In the genomic region with DNA sequence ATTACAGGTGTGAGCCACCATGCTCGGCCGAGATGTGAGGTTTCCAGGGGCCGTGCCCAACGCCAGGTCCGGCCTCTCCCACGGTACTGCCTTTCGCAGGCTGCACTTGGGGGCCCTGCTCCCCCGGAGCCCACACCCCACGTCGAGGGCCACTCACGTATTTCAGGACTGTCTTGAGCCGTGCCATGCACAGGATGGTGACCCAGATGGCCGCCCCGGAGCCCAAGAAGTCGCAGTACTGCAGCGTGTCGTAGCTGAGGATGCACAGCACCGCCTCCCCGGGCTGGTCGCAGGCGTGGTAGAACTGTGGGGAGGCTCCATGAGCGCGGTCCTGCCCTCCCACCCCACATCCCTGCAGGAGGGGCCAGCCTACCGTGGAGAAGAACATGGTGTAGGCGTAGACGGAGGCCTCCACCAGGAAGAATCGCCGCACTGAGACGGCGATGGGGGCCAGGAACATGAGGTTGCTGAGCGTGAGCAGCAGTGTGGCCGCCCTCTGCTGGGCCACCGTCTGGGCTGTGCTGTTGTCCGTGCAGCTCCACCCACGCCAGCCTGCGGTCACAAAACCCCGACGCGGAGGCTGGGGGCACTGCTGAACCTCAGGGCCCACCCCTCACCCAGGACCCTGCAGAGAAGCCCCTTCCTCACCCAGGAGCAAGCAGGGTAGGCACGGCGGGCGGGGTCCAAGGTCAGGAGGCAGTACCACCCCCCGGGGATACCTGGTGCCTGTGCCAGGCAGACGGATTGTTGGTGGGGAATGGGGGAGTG, we compare ENCODE assay signal across 24 cellular contexts. TPM values are rescaled to one million over a fixed set of nuclear protein-coding genes. Genes with fewer than 3 reads are reported as not detected.
A peak's percentile ranks its signal among the peaks of the same experiment; 100 is the strongest.
DNase-seq lines count a peak whose midpoint lies in the region; ATAC-seq lines count a peak whose summit lies in the region.
"Had no signal": no experiment of that assay in that cellular context is flagged by ENCODE, and none has a peak within 500 bp of the region (broad histone marks: within the 10 kb centered on the region; RNA-seq: fewer than 3 reads in every experiment).

No MANE protein-coding gene starts in this region.

- H3K4me1 ChIP-seq in neuronal stem cell (ENCODE audit: control insufficient read depth in 2 of 2, insufficient read depth in 1 of 2, low read depth in 1 of 2, low read length in 2 of 2) = peaks cover 4 to 6% of the 10 kb centered on the region in 2 donors

- no peak overlapping the region for H3K4ac ChIP-seq in neuronal stem cell (ENCODE audit: low read length)

- no peaks in the 10 kb centered on the region for H3K27me3 Mint-ChIP-seq in central memory CD8-positive, alpha-beta T cell
- H3K27me3 Mint-ChIP-seq in activated T-cell treated with anti-CD3 and anti-CD28 coated beads, Interleukin-2, amount 50 U/mL, for 72 hours (ENCODE audit: low read depth) = no peaks in the 10 kb centered on the region
- H3K27me3 Mint-ChIP-seq: CD4-positive, alpha-beta memory T cell; IgD-negative memory B cell had no signal

- H3K4me3 Mint-ChIP-seq in central memory CD8-positive, alpha-beta T cell = no peak overlapping the region
- H3K4me3 Mint-ChIP-seq in activated T-cell treated with anti-CD3 and anti-CD28 coated beads, Interleukin-2, amount 50 U/mL, for 72 hours = no peak overlapping the region

- peak overlapping the region; percentile 43 for H3K23ac ChIP-seq in neuronal stem cell (ENCODE audit: low read depth, low read length, poor library complexity)

- H3K9ac ChIP-seq in neuronal stem cell (ENCODE audit: low read depth, low read length, poor library complexity) = no peak overlapping the region
- H3K9ac ChIP-seq: BLaER1 treated with 17β-estradiol and CSF1 and Interleukin-3, amounts not matched to agents 10 nM and 100 nM had no signal

- H3K27ac ChIP-seq in neuronal stem cell (replicated peaks; ENCODE audit: low read length) = peak overlapping the region; percentile 17
- H3K27ac ChIP-seq: BLaER1 treated with 17β-estradiol and CSF1 and Interleukin-3, amounts not matched to agents 10 nM and 100 nM; HL-60; PC-9 had no signal

- no peak overlapping the region for H2AK5ac ChIP-seq in neuronal stem cell (ENCODE audit: low read depth, low read length)

- no peaks in the 10 kb centered on the region for H3K9me3 Mint-ChIP-seq in central memory CD8-positive, alpha-beta T cell
- H3K9me3 Mint-ChIP-seq in activated T-cell treated with anti-CD3 and anti-CD28 coated beads, Interleukin-2, amount 50 U/mL, for 72 hours = no peaks in the 10 kb centered on the region
- H3K9me3 Mint-ChIP-seq: CD4-positive, alpha-beta memory T cell; IgD-negative memory B cell had no signal

- H3K79me1 ChIP-seq in neuronal stem cell (ENCODE audit: low read depth, low read length) = peaks cover 9% of the 10 kb centered on the region

- H3K18ac ChIP-seq in neuronal stem cell (ENCODE audit: low read length) = peak overlapping the region; percentile 28

- ATAC-seq in Right ventricle myocardium inferior (no peak), left ventricle myocardium superior (no peak), GM21515 (IDR thresholded peaks at IDR 0.05; ENCODE audit: unreplicated experiment) (no peak)
- no peak for ATAC-seq in central memory CD8-positive, alpha-beta T cell (replicated peaks; ENCODE audit: extremely low read depth, poor library complexity, severe bottlenecking)
- no peak for ATAC-seq in activated T-cell treated with anti-CD3 and anti-CD28 coated beads, Interleukin-2, amount 50 U/mL, for 72 hours (replicated peaks in 1 of 2)
- ATAC-seq: HCT116 had no signal

- intact Hi-C loops in Right ventricle myocardium inferior (cut with DNase I) = no loop called here
- intact Hi-C loops in left ventricle myocardium superior (cut with micrococcal nuclease) = no loop called here

- H3K14ac ChIP-seq in neuronal stem cell (ENCODE audit: low read length) = no peak overlapping the region

- H3K9me3 ChIP-seq in neuronal stem cell (replicated peaks in 1 of 2; ENCODE audit: control insufficient read depth in 2 of 2, insufficient read depth in 1 of 2, low read depth in 1 of 2, low read length in 2 of 2) = no peaks in the 10 kb centered on the region
- H3K9me3 ChIP-seq: BLaER1 treated with 17β-estradiol and CSF1 and Interleukin-3, amounts not matched to agents 10 nM and 100 nM had no signal

- H3K4me2 ChIP-seq in neuronal stem cell (ENCODE audit: insufficient read depth, low read length, poor library complexity, severe bottlenecking) = no peak overlapping the region
- H3K4me2 ChIP-seq: BLaER1 treated with 17β-estradiol and CSF1 and Interleukin-3, amounts not matched to agents 10 nM and 100 nM; PC-9 had no signal

- peak overlapping the region; percentile 12 for H4K91ac ChIP-seq in neuronal stem cell (ENCODE audit: low read depth, low read length, poor library complexity)

- DNase-seq in Right ventricle myocardium inferior (ENCODE audit: missing footprints) (peak; percentile 55), left ventricle myocardium superior (no peak), neuronal stem cell (ENCODE audit: low spot score) (no peak), AG08396 (ENCODE audit: low spot score) (no peak)
- no peak for DNase-seq in central memory CD8-positive, alpha-beta T cell (ENCODE audit: low spot score in 2 of 2)
- DNase-seq in activated T-cell treated with anti-CD3 and anti-CD28 coated beads, Interleukin-2, amount 50 U/mL, for 72 hours = no peak
- DNase-seq: CD4-positive, alpha-beta memory T cell; COR-L47; DMS53; Karpas-422; NCI-H1092; NCI-H1417 treated with DMSO at 0.1 percent for 48 hours; NCI-H1694 treated with DMSO at 0.1 percent for 48 hours; NCI-H2081; NCI-H2227 treated with DMSO at 0.1 percent for 48 hours; NCI-H526 treated with DMSO at 0.1 percent for 48 hours; PC-9; RPMI8226; SHP77 treated with DMSO at 0.1 percent for 48 hours had no signal

- H2BK12ac ChIP-seq in neuronal stem cell (ENCODE audit: low read length) = no peak overlapping the region

- H2BK5ac ChIP-seq in neuronal stem cell (ENCODE audit: low read length) = no peak overlapping the region

- peaks cover 31 to 73% of the 10 kb centered on the region in 2 donors for H3K36me3 ChIP-seq in neuronal stem cell (replicated peaks in 1 of 2; ENCODE audit: control insufficient read depth in 2 of 2, insufficient read depth in 2 of 2, low read length in 2 of 2)

- no peak overlapping the region for H2BK120ac ChIP-seq in neuronal stem cell (ENCODE audit: low read depth, low read length)

- H3K4me3 ChIP-seq in neuronal stem cell (ENCODE audit: low read length in 2 of 2) = no peak overlapping the region
- H3K4me3 ChIP-seq: BLaER1 treated with 17β-estradiol and CSF1 and Interleukin-3, amounts not matched to agents 10 nM and 100 nM; PC-9 had no signal

- H2AFZ ChIP-seq in neuronal stem cell (ENCODE audit: low read length) = no peak overlapping the region
- H2AFZ ChIP-seq: PC-9 had no signal

- H3K27me3 ChIP-seq in neuronal stem cell (ENCODE audit: control insufficient read depth in 3 of 3, insufficient read depth in 3 of 3, low read depth in 1 of 3, low read length in 3 of 3) = no peaks in the 10 kb centered on the region
- H3K27me3 ChIP-seq: BLaER1 treated with 17β-estradiol and CSF1 and Interleukin-3, amounts not matched to agents 10 nM and 100 nM had no signal

- H3K27ac Mint-ChIP-seq in central memory CD8-positive, alpha-beta T cell (ENCODE audit: low read depth) = peak overlapping the region; percentile 69
- H3K27ac Mint-ChIP-seq in activated T-cell treated with anti-CD3 and anti-CD28 coated beads, Interleukin-2, amount 50 U/mL, for 72 hours = no peak overlapping the region

- H4K8ac ChIP-seq in neuronal stem cell (ENCODE audit: low read depth, low read length) = no peak overlapping the region

- H3K4me1 Mint-ChIP-seq in central memory CD8-positive, alpha-beta T cell = peaks cover 9% of the 10 kb centered on the region
- H3K4me1 Mint-ChIP-seq in activated T-cell treated with anti-CD3 and anti-CD28 coated beads, Interleukin-2, amount 50 U/mL, for 72 hours (ENCODE audit: low read depth) = peaks cover 17% of the 10 kb centered on the region

- WGBS in neuronal stem cell (ENCODE audit: extremely low coverage in 2 of 2, insufficient read length in 2 of 2, insufficient replicate concordance in 1 of 2), 2 donors = no CpG with 5 or more reads among the region's 44 CpGs

- no peak overlapping the region for H2BK15ac ChIP-seq in neuronal stem cell (ENCODE audit: low read length)

- H3K36me3 Mint-ChIP-seq in central memory CD8-positive, alpha-beta T cell (ENCODE audit: insufficient read depth) = peaks cover 14% of the 10 kb centered on the region
- peaks cover 0 to 4% of the 10 kb centered on the region in 2 donors for H3K36me3 Mint-ChIP-seq in activated T-cell treated with anti-CD3 and anti-CD28 coated beads, Interleukin-2, amount 50 U/mL, for 72 hours (ENCODE audit: insufficient read depth in 2 of 2)

RNA-seq across cellular contexts. Expression of gene MRPL28, which starts 3.7 kb away (rescaled TPM):
- total RNA-seq in Right ventricle myocardium inferior (83.1 TPM), left ventricle myocardium superior (77.2 TPM)
- polyA plus RNA-seq in neuronal stem cell (2013, experiment 1 of 2) = 68.8 TPM
- 73.1 TPM for polyA plus RNA-seq in neuronal stem cell (2013, experiment 2 of 2)
- total RNA-seq in activated T-cell treated with anti-CD3 and anti-CD28 coated beads, Interleukin-2, amount 50 U/mL, for 72 hours = 10 to 100 TPM; 54.5 to 73.2 TPM

RNA-seq across cellular contexts. Expression of gene PGAP6, which starts 7.7 kb away (rescaled TPM):
- total RNA-seq in Right ventricle myocardium inferior = 32.1 TPM
- total RNA-seq in left ventricle myocardium superior = 34.2 TPM
- polyA plus RNA-seq in neuronal stem cell (2013, experiment 1 of 2) = 30.5 TPM
- polyA plus RNA-seq in neuronal stem cell (2013, experiment 2 of 2) = 28.5 TPM
- 10 to 100 TPM; 29.7 to 39.7 TPM for total RNA-seq in activated T-cell treated with anti-CD3 and anti-CD28 coated beads, Interleukin-2, amount 50 U/mL, for 72 hours

RNA-seq across cellular contexts. Expression of gene AXIN1, which starts 21.5 kb away (rescaled TPM):
- total RNA-seq in Right ventricle myocardium inferior = 12.8 TPM
- 14.4 TPM for total RNA-seq in left ventricle myocardium superior
- 19.3 TPM for polyA plus RNA-seq in neuronal stem cell (2013, experiment 1 of 2)
- polyA plus RNA-seq in neuronal stem cell (2013, experiment 2 of 2) = 18.9 TPM
- total RNA-seq in activated T-cell treated with anti-CD3 and anti-CD28 coated beads, Interleukin-2, amount 50 U/mL, for 72 hours = 10 to 100 TPM; 28.8 to 29.4 TPM

RNA-seq across cellular contexts. Expression of gene NME4, which starts 23.0 kb away (rescaled TPM):
- 91.3 TPM for total RNA-seq in Right ventricle myocardium inferior
- 89.2 TPM for total RNA-seq in left ventricle myocardium superior
- polyA plus RNA-seq in neuronal stem cell (2013, experiment 1 of 2) = 329 TPM
- polyA plus RNA-seq in neuronal stem cell (2013, experiment 2 of 2) = 313 TPM
- total RNA-seq in activated T-cell treated with anti-CD3 and anti-CD28 coated beads, Interleukin-2, amount 50 U/mL, for 72 hours = 10 to 100 TPM; 24.6 to 27.6 TPM

RNA-seq across cellular contexts. Expression of gene DECR2, which starts 27.7 kb away (rescaled TPM):
- total RNA-seq in Right ventricle myocardium inferior (10.6 TPM), left ventricle myocardium superior (9.8 TPM)
- 17.1 TPM for polyA plus RNA-seq in neuronal stem cell (2013, experiment 1 of 2)
- polyA plus RNA-seq in neuronal stem cell (2013, experiment 2 of 2) = 17.8 TPM
- 10 to 100 TPM in 1 of 2 donors, 1 to 10 TPM in 1; 7.5 to 10.6 TPM for total RNA-seq in activated T-cell treated with anti-CD3 and anti-CD28 coated beads, Interleukin-2, amount 50 U/mL, for 72 hours
